8 cellular contexts compared by ENCODE assay signal in genomic region chrY:20575531-20576088, GRCh38. TPM values are rescaled to one million over a fixed set of nuclear protein-coding genes. Genes with fewer than 3 reads are reported as not detected.
DNase-seq lines count a peak whose midpoint lies in the region; ATAC-seq lines count a peak whose summit lies in the region.

A gene with protein sequence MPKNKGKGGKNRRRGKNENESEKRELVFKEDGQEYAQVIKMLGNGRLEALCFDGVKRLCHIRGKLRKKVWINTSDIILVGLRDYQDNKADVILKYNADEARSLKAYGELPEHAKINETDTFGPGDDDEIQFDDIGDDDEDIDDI (plus strand): TSS chrY:20575776. CDS start chrY:20575872, 96 bp downstream.

- H3K36me3 Mint-ChIP-seq in T-helper 17 cell (ENCODE audit: low read depth), result no peaks in the 10 kb centered on the region

- H3K4me1 Mint-ChIP-seq in T-helper 17 cell, result peaks cover 8% of the 10 kb centered on the region

- peaks cover 4% of the 10 kb centered on the region for H3K4me1 ChIP-seq in endocrine pancreas (ENCODE audit: control insufficient read depth, insufficient read depth, low read length)

- no peaks in the 10 kb centered on the region for H3K27me3 ChIP-seq in endocrine pancreas (ENCODE audit: control insufficient read depth, insufficient read depth, low read length)

- in situ Hi-C loops in Caki2 (cut with HindIII; ENCODE audit: low pct_unique_long_range_greater_than_20kb, low sequenced_read_pairs), result no loop called here

- peak within 1 kb of the TSS; percentile 98 for H3K27ac Mint-ChIP-seq in T-helper 17 cell

- H3K36me3 ChIP-seq in endocrine pancreas (ENCODE audit: control insufficient read depth, insufficient read depth, low read length), result no peaks in the 10 kb centered on the region

- peak; percentile 92 for ATAC-seq in HG03060 (IDR thresholded peaks at IDR 0.05; ENCODE audit: low read depth, unreplicated experiment)
- peak; percentile 90 for ATAC-seq in T-helper 17 cell
- no peak for ATAC-seq in GM18909 (IDR thresholded peaks at IDR 0.05; ENCODE audit: poor library complexity, unreplicated experiment)
- no peak for ATAC-seq in HG03025 (IDR thresholded peaks at IDR 0.05; ENCODE audit: low FRiP score, unreplicated experiment)

- H3K4me3 ChIP-seq in endocrine pancreas (ENCODE audit: control insufficient read depth, insufficient read depth, low read length), result peak within 1 kb of the TSS; percentile 97

- H3K9me3 ChIP-seq in T-helper 17 cell (ENCODE audit: control insufficient read depth, low read length, poor library complexity, severe bottlenecking) (no peaks in the 10 kb centered on the region), endocrine pancreas (ENCODE audit: control insufficient read depth, low read length) (no peaks in the 10 kb centered on the region)

- peak; percentile 80 for DNase-seq in Caki2 (ENCODE audit: low read depth)
- DNase-seq in T-helper 17 cell, result peak; percentile 64 to 80 (median 76)
- peak in 31 of 56 donors; percentile 17 to 95 (median 82) for DNase-seq in nucleus accumbens (lab: John Stamatoyannopoulos, UW)
- no peak for DNase-seq in islet precursor cell

- peak within 1 kb of the TSS; percentile 95 for H3K9ac ChIP-seq in endocrine pancreas (ENCODE audit: control insufficient read depth, insufficient read depth, low read length)

- no peaks in the 10 kb centered on the region for H3K27me3 Mint-ChIP-seq in T-helper 17 cell

- H3K4me3 Mint-ChIP-seq in T-helper 17 cell, result peak within 1 kb of the TSS; percentile 92

RNA-seq across cellular contexts. Expression of the gene that starts here (rescaled TPM):
- total RNA-seq in Caki2 (2014; rRNA removed; shearing (Covaris generic); ENCODE audit: low replicate concordance), result 21.9 and 27.0 TPM in 2 replicates
- 10 to 100 TPM; 16.0 to 19.0 TPM for total RNA-seq in T-helper 17 cell

Comparison
In these comparisons a context has a peak if more than half of its experiments do, and no peak if none do; other contexts are left out.
1. ATAC-seq: peak in HG03060 (single experiment) and T-helper 17 cell (single experiment); none in GM18909 (single experiment) and HG03025 (single experiment).